ENCODE assay signal across 11 cellular contexts in the genomic region with DNA sequence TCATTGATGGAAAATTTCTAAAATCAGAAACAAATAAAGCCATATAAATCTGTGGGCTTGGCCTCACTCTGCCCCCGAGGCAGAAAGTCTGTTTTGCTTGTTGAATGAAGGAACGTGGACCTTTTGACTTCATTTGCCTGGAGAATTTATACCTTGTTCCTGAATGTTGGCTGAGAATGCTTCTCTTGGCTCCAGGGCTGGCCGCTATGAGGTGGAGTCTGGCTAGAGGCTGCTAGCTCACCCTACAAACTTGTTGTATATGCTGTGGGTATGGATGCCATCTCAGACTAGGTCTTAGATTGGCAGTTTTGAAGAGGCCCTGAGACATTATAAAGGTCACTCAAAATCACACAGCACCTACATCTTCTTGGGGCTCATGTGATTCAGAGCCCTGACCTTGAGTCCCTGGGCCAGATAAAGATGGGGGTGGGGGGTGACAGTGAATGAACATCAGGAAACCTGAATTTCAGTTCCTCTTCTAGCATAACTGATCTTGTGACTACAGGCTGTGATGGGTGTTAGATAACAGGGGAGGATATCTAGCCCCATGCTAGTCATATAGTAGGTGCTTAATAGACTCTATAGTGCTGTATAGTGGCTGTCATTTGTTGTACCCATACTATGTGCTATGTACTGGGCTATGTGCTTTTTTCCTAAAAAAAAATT. TPM values are rescaled to one million over a fixed set of nuclear protein-coding genes. Genes with fewer than 3 reads are reported as not detected.
DNase-seq lines count a peak whose midpoint lies in the region; ATAC-seq lines count a peak whose summit lies in the region.
"Had no signal": no experiment of that assay in that cellular context is flagged by ENCODE, and none has a peak within 500 bp of the region (broad histone marks: within the 10 kb centered on the region; RNA-seq: fewer than 3 reads in every experiment).

No MANE protein-coding gene starts in this region.

- peak overlapping the region; percentile 28 to 70 for H3K27ac ChIP-seq in esophagus (ENCODE audit: low read depth in 2 of 2, low read length in 1 of 2)
- H3K27ac ChIP-seq: body of pancreas, right atrium auricular region had no signal

- H3K4me1 ChIP-seq in esophagus (ENCODE audit: control insufficient read depth in 2 of 2, insufficient read depth in 2 of 2, low read length in 1 of 2), result peaks cover 0 to 22% of the 10 kb centered on the region in 2 donors

- no peaks in the 10 kb centered on the region for H3K9me3 ChIP-seq in esophagus (ENCODE audit: control insufficient read depth in 2 of 2, insufficient read depth in 1 of 2, low read depth in 1 of 2, low read length in 1 of 2)
- H3K9me3 ChIP-seq: body of pancreas, right atrium auricular region had no signal

- H3K27me3 ChIP-seq in esophagus (ENCODE audit: control insufficient read depth in 1 of 2, insufficient read depth in 2 of 2, low read length in 2 of 2), result no peaks in the 10 kb centered on the region
- H3K27me3 ChIP-seq: body of pancreas, right atrium auricular region had no signal

- H3K4me3 ChIP-seq in esophagus (ENCODE audit: low read depth in 1 of 2, low read length in 2 of 2), result peak overlapping the region; percentile 2 to 24
- H3K4me3 ChIP-seq: body of pancreas, right atrium auricular region had no signal

- DNase-seq in occipital lobe (lab: John Stamatoyannopoulos, UW) (no peak), HT-29 (ENCODE audit: low spot score) (no peak), NCI-H1930 (lab: John Stamatoyannopoulos, UW) (no peak), anterior cingulate cortex (lab: John Stamatoyannopoulos, UW) (no peak)
- DNase-seq: body of pancreas, NCI-H1105 had no signal

- H3K36me3 ChIP-seq in esophagus (ENCODE audit: control insufficient read depth in 2 of 2, insufficient read depth in 2 of 2, low read length in 1 of 2), result peaks cover 0 to 4% of the 10 kb centered on the region in 2 donors

- ATAC-seq in GM18508 (IDR thresholded peaks at IDR 0.05; ENCODE audit: insufficient read depth, unreplicated experiment), result peak; percentile 28
- ATAC-seq in GM21528 (IDR thresholded peaks at IDR 0.05; ENCODE audit: low FRiP score, unreplicated experiment), result peak; percentile 41
- peak; percentile 34 for ATAC-seq in HG03460 (IDR thresholded peaks at IDR 0.05; ENCODE audit: unreplicated experiment)
- ATAC-seq: body of pancreas had no signal

- 69 to 76% methylated on average over 3 of the region's 3 CpGs for WGBS in esophagus, 2 donors

RNA-seq across cellular contexts. Expression of gene GM2A, which starts 2.8 kb away (rescaled TPM):
- 10 to 100 TPM; 43.4 to 80.7 TPM for polyA plus RNA-seq in esophagus
- total RNA-seq in occipital lobe, result 12.6 TPM
- 13.0 and 14.7 TPM in 2 replicates for total RNA-seq in HT-29 (2014; rRNA removed; shearing (Covaris generic))

RNA-seq across cellular contexts. Expression of gene CCDC69, which starts 31.9 kb away (rescaled TPM):
- 10 to 100 TPM; 24.2 to 32.4 TPM for polyA plus RNA-seq in esophagus
- total RNA-seq in occipital lobe, result 0.78 TPM
- total RNA-seq in HT-29 (2014; rRNA removed; shearing (Covaris generic)), result 0.33 and 0.50 TPM in 2 replicates

RNA-seq across cellular contexts. Expression of gene SLC36A3, which starts 47.8 kb away (rescaled TPM):
- polyA plus RNA-seq in esophagus, result not detected
- total RNA-seq in occipital lobe, result not detected
- total RNA-seq in HT-29 (2014; rRNA removed; shearing (Covaris generic)), result not detected in 2 replicates
- total RNA-seq: body of pancreas, right atrium auricular region had no signal
